8 cellular contexts compared by ENCODE assay signal in the genomic region with DNA sequence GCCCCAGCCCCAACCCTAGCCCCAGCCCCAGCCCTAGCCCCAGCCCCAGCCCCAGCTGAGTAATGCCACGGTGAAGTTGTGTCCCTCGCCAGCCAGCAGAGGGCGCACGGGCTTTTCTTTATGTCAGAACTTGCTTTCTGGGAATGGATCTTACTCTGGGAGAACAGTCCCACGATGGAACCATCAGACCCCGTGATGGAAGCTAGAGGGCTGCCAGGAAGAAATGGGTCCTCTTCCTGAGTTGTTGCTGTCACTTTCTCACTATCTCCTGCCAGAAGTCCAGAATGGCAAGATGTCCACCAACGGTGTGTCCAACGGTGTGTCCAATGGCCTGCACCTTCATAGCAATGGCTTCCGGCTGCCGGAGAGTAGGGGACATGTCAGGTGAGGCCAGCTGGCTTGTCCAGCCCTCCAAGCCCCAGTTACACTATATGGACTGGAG. TPM values are rescaled to one million over a fixed set of nuclear protein-coding genes. Genes with fewer than 3 reads are reported as not detected.
DNase-seq lines count a peak whose midpoint lies in the region; ATAC-seq and TF ChIP-seq lines count a peak whose summit lies in the region.

No MANE protein-coding gene starts in this region.

- ATAC-seq in GM19328 (IDR thresholded peaks at IDR 0.05; ENCODE audit: unreplicated experiment), result no peak

- no peak overlapping the region for H3K4me3 ChIP-seq in epithelial cell of proximal tubule (ENCODE audit: low read depth, low read length)

- TF ChIP-seq CTCF in epithelial cell of proximal tubule (conservative IDR thresholded peaks at IDR 0.05; ENCODE audit: low read depth, low read length), result peak; percentile 69

- peak; percentile 1 for DNase-seq in SIG-M5 treated with dmso at 0.1 percent for 504 hours (lab: John Stamatoyannopoulos, UW; ENCODE audit: unreplicated experiment)
- no peak for DNase-seq in SIG-M5 (lab: John Stamatoyannopoulos, UW)
- peak; percentile 50 for DNase-seq in NCI-H69 (lab: John Stamatoyannopoulos, UW)
- DNase-seq in activated T-cell treated with anti-CD3 and anti-CD28 coated beads for 24 hours (ENCODE audit: low read depth), result peak; percentile 47
- no peak for DNase-seq in epithelial cell of proximal tubule (ENCODE audit: low read depth)
- DNase-seq in myocyte (ENCODE audit: low read depth), result peak; percentile 76
- DNase-seq in stimulated activated CD8-positive, alpha-beta memory T cell treated with anti-CD3 and anti-CD28 coated beads, Interleukin-4, amount 100 ng/mL, for 48 hours, result peak; percentile 86

RNA-seq across cellular contexts. Expression of a gene that starts 25.2 kb away (rescaled TPM):
- total RNA-seq in epithelial cell of proximal tubule (11.1 and 41.8 TPM in 2 replicates), myocyte (37.8 and 42.7 TPM in 2 replicates)
- 58.0 TPM for polyA plus RNA-seq in myocyte (2012)

RNA-seq across cellular contexts. Expression of a gene that starts 45.0 kb away (rescaled TPM):
- 22.0 and 27.6 TPM in 2 replicates for total RNA-seq in epithelial cell of proximal tubule
- total RNA-seq in myocyte, result 0.05 TPM in 1 of 2 replicates, not detected in the other
- polyA plus RNA-seq in myocyte (2012), result 0.20 TPM

Comparison
In these comparisons a context has a peak if more than half of its experiments do, and no peak if none do; other contexts are left out.
1. DNase-seq: peak in SIG-M5 treated with dmso at 0.1 percent for 504 hours (single experiment), NCI-H69 (single experiment), activated T-cell treated with anti-CD3 and anti-CD28 coated beads for 24 hours (single experiment), myocyte (single experiment) and stimulated activated CD8-positive, alpha-beta memory T cell treated with anti-CD3 and anti-CD28 coated beads, Interleukin-4, amount 100 ng/mL, for 48 hours (single experiment); none in SIG-M5 (single experiment) and epithelial cell of proximal tubule (single experiment).
2. RNA of a gene that starts 45.0 kb away (total RNA-seq): 22.0 to 27.6 TPM in epithelial cell of proximal tubule; 0.05 TPM in myocyte; every median in the first group is over 10 times any median in the second.